Comparison of ENCODE assay signal across 8 cellular contexts in the genomic region with DNA sequence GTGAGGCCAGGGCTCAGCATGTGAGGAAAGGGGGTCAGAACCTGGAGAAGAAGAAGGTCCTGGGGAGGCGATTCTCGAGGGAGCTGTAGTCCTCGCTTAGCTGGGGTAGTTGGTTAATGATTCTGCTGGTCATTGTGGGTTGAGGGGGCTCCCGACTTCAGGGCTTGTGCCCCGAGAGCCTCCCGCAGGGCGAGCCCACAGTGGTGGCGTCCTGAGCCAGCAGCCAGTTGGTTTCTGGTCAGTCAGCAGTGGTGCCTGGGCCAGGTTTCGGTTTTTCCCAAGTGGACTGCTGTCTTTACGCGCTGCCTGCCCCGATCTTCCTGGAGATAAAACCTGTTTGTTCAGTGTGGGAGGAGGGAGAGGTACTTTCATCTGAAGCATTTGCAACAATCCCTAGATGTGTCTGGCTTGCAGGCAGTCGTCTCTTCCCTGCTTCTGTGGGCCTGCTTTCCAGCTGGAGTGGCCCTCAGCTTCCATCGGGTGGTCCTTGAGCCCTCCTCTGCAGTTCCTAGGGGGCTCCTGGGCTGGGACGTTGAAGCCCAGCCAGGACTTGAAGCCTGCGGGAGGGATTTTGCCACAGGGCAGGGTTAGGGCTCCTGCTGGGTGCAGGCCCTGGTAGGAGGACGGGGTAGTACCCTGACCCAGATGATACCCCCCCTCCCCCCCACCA. TPM values are rescaled to one million over a fixed set of nuclear protein-coding genes. Genes with fewer than 3 reads are reported as not detected.
A peak's percentile ranks its signal among the peaks of the same experiment; 100 is the strongest.
DNase-seq lines count a peak whose midpoint lies in the region; ATAC-seq and TF ChIP-seq lines count a peak whose summit lies in the region.
"Had no signal": no experiment of that assay in that cellular context is flagged by ENCODE, and none has a peak within 500 bp of the region (broad histone marks: within the 10 kb centered on the region; RNA-seq: fewer than 3 reads in every experiment).

No MANE protein-coding gene starts in this region.

- POLR2A ChIA-PET in GM10248 (lab: Yijun Ruan, JAX), result interaction anchor here (3.3 kb wide), 1 partner anchor 10 kb away, joined by 14 read pairs; no protein-coding TSS in a partner anchor

- ATAC-seq in activated T-helper 17 cell treated with anti-CD3 and anti-CD28 coated beads, Interleukin-2, amount 50 U/mL, for 72 hours (replicated peaks), result no peak
- no peak for ATAC-seq in stimulated activated naive B cell treated with anti-CD40 and anti-IgM and Interleukin-4, amounts not matched to agents 10 μg/mL and 1 μg/mL and 100 μg/mL, for 72 hours (replicated peaks)

- CTCF ChIA-PET in GM10248 (lab: Yijun Ruan, JAX), result no interaction called here

- H3K27ac Mint-ChIP-seq in activated T-helper 17 cell treated with anti-CD3 and anti-CD28 coated beads, Interleukin-2, amount 50 U/mL, for 72 hours, result peak overlapping the region; percentile 92
- peak overlapping the region; percentile 79 to 89 (median 85) for H3K27ac Mint-ChIP-seq in immature natural killer cell
- peak overlapping the region; percentile 95 for H3K27ac Mint-ChIP-seq in stimulated activated naive B cell treated with anti-CD40 and anti-IgM and Interleukin-4, amounts not matched to agents 10 μg/mL and 1 μg/mL and 100 μg/mL, for 72 hours

- peaks cover 72% of the 10 kb centered on the region for H3K36me3 Mint-ChIP-seq in activated T-helper 17 cell treated with anti-CD3 and anti-CD28 coated beads, Interleukin-2, amount 50 U/mL, for 72 hours (ENCODE audit: low read depth)
- peaks cover 0 to 7% (median 0%) of the 10 kb centered on the region in 3 donors for H3K36me3 Mint-ChIP-seq in immature natural killer cell
- H3K36me3 Mint-ChIP-seq in stimulated activated naive B cell treated with anti-CD40 and anti-IgM and Interleukin-4, amounts not matched to agents 10 μg/mL and 1 μg/mL and 100 μg/mL, for 72 hours, result peaks cover 48% of the 10 kb centered on the region in 2 donors

- peaks cover 19% of the 10 kb centered on the region for H3K4me1 Mint-ChIP-seq in activated T-helper 17 cell treated with anti-CD3 and anti-CD28 coated beads, Interleukin-2, amount 50 U/mL, for 72 hours
- H3K4me1 Mint-ChIP-seq in immature natural killer cell, result peaks cover 49 to 57% of the 10 kb centered on the region in 2 donors
- H3K4me1 Mint-ChIP-seq in stimulated activated naive B cell treated with anti-CD40 and anti-IgM and Interleukin-4, amounts not matched to agents 10 μg/mL and 1 μg/mL and 100 μg/mL, for 72 hours, result peaks cover 29 to 59% of the 10 kb centered on the region in 2 donors

- no peak for DNase-seq in HFF-Myc (ENCODE audit: extremely low read depth, low read depth)
- DNase-seq in immature natural killer cell, result no peak
- DNase-seq in stimulated activated naive B cell treated with anti-CD40 and anti-IgM and Interleukin-4, amounts not matched to agents 10 μg/mL and 1 μg/mL and 100 μg/mL, for 72 hours, result no peak
- no peak for DNase-seq in NCI-H187 treated with DMSO at 0.1 percent for 48 hours (lab: John Stamatoyannopoulos, UW)
- no peak for DNase-seq in NCI-H2107 (lab: John Stamatoyannopoulos, UW)
- no peak for DNase-seq in GM10248 (ENCODE audit: extremely low spot score)

- no peaks in the 10 kb centered on the region for H3K9me3 Mint-ChIP-seq in activated T-helper 17 cell treated with anti-CD3 and anti-CD28 coated beads, Interleukin-2, amount 50 U/mL, for 72 hours
- H3K9me3 Mint-ChIP-seq in immature natural killer cell, result no peaks in the 10 kb centered on the region
- H3K9me3 Mint-ChIP-seq in stimulated activated naive B cell treated with anti-CD40 and anti-IgM and Interleukin-4, amounts not matched to agents 10 μg/mL and 1 μg/mL and 100 μg/mL, for 72 hours, result no peaks in the 10 kb centered on the region

- H3K4me3 Mint-ChIP-seq in activated T-helper 17 cell treated with anti-CD3 and anti-CD28 coated beads, Interleukin-2, amount 50 U/mL, for 72 hours, result peak overlapping the region; percentile 93
- H3K4me3 Mint-ChIP-seq in immature natural killer cell, result peak overlapping the region; percentile 63 to 89 (median 66)
- H3K4me3 Mint-ChIP-seq in stimulated activated naive B cell treated with anti-CD40 and anti-IgM and Interleukin-4, amounts not matched to agents 10 μg/mL and 1 μg/mL and 100 μg/mL, for 72 hours, result peak overlapping the region; percentile 88 to 90

- TF ChIP-seq CTCF in HFF-Myc (IDR thresholded peaks at IDR 0.05; ENCODE audit: low read depth, low read length, missing control alignments) (no peak), GM10248 (IDR thresholded peaks at IDR 0.05; ENCODE audit: control extremely low read depth, extremely low read depth, low read depth, missing control alignments) (no peak)

- H3K27me3 Mint-ChIP-seq in activated T-helper 17 cell treated with anti-CD3 and anti-CD28 coated beads, Interleukin-2, amount 50 U/mL, for 72 hours, result no peaks in the 10 kb centered on the region
- H3K27me3 Mint-ChIP-seq in immature natural killer cell (ENCODE audit: low read depth in 3 of 3), result peaks cover 24 to 32% (median 32%) of the 10 kb centered on the region in 3 donors
- no peaks in the 10 kb centered on the region for H3K27me3 Mint-ChIP-seq in stimulated activated naive B cell treated with anti-CD40 and anti-IgM and Interleukin-4, amounts not matched to agents 10 μg/mL and 1 μg/mL and 100 μg/mL, for 72 hours

- H3K4me3 ChIP-seq in HFF-Myc (replicated peaks; ENCODE audit: low read depth, low read length), result peak overlapping the region; percentile 79

RNA-seq across cellular contexts. Expression of gene PTBP1, which starts 3.2 kb away (rescaled TPM):
- total RNA-seq in activated T-helper 17 cell treated with anti-CD3 and anti-CD28 coated beads, Interleukin-2, amount 50 U/mL, for 72 hours, result 100 to 1,000 TPM; 405 to 726 TPM
- polyA plus RNA-seq in immature natural killer cell, result 100 to 1,000 TPM in 1 of 3 donors, 10 to 100 TPM in 2; 70.0 to 185 (median 87.8) TPM

RNA-seq across cellular contexts. Expression of gene PLPPR3, which starts 21.3 kb away (rescaled TPM):
- total RNA-seq in activated T-helper 17 cell treated with anti-CD3 and anti-CD28 coated beads, Interleukin-2, amount 50 U/mL, for 72 hours, result not detected
- not detected for polyA plus RNA-seq in immature natural killer cell
- total RNA-seq: mononuclear cell had no signal

RNA-seq across cellular contexts. Expression of gene AZU1, which starts 27.1 kb away (rescaled TPM):
- under 1 TPM in 1 of 2 donors, not detected in 1; 0.19 TPM for total RNA-seq in activated T-helper 17 cell treated with anti-CD3 and anti-CD28 coated beads, Interleukin-2, amount 50 U/mL, for 72 hours
- not detected for polyA plus RNA-seq in immature natural killer cell

RNA-seq across cellular contexts. Expression of gene PRTN3, which starts 40.3 kb away (rescaled TPM):
- not detected for total RNA-seq in activated T-helper 17 cell treated with anti-CD3 and anti-CD28 coated beads, Interleukin-2, amount 50 U/mL, for 72 hours
- polyA plus RNA-seq in immature natural killer cell, result not detected

RNA-seq across cellular contexts. Expression of gene MISP, which starts 49.6 kb away (rescaled TPM):
- total RNA-seq in activated T-helper 17 cell treated with anti-CD3 and anti-CD28 coated beads, Interleukin-2, amount 50 U/mL, for 72 hours, result under 1 TPM; 0.45 to 0.50 TPM
- polyA plus RNA-seq in immature natural killer cell, result not detected
- total RNA-seq: mononuclear cell had no signal
